17 cellular contexts compared by ENCODE assay signal in genomic region chr7:41384418-41384817, GRCh38.
"Had no signal": no experiment of that assay in that cellular context is flagged by ENCODE, and none has a peak within 500 bp of the region (broad histone marks: within the 10 kb centered on the region; RNA-seq: fewer than 3 reads in every experiment).

No MANE protein-coding gene starts in this region.

- H3K27me3 ChIP-seq: esophagus muscularis mucosa, gastrocnemius medialis, heart right ventricle, left lung had no signal

- DNase-seq: dermis blood vessel endothelial cell; dorsolateral prefrontal cortex; effector CD4-positive, alpha-beta T cell; effector memory CD4-positive, alpha-beta T cell; gastrocnemius medialis; glutamatergic neuron; head of caudate nucleus; heart right ventricle; hippocampal formation; left cardiac atrium; left lung; left ventricle myocardium superior; lower lobe of right lung; mesenchymal stem cell; mucosa of descending colon had no signal

- H3K4me3 ChIP-seq: coronary artery, dorsolateral prefrontal cortex, esophagus muscularis mucosa, gastrocnemius medialis, heart right ventricle, left lung, lower lobe of right lung, mucosa of descending colon had no signal

- H3K36me3 ChIP-seq: esophagus muscularis mucosa, gastrocnemius medialis, heart right ventricle, left lung, lower lobe of right lung had no signal

- H3K9me3 ChIP-seq: esophagus muscularis mucosa, gastrocnemius medialis, heart right ventricle, left lung, lower lobe of right lung, mucosa of descending colon had no signal

- H3K27ac ChIP-seq: coronary artery, dorsolateral prefrontal cortex, esophagus muscularis mucosa, gastrocnemius medialis, heart right ventricle, left lung, lower lobe of right lung had no signal

- ATAC-seq: gastrocnemius medialis, heart right ventricle, left cardiac atrium, left ventricle myocardium superior, mucosa of descending colon had no signal

- H3K4me1 ChIP-seq: gastrocnemius medialis, heart right ventricle, left lung, lower lobe of right lung had no signal
